ENCODE assay signal across 8 cellular contexts in the genomic region with DNA sequence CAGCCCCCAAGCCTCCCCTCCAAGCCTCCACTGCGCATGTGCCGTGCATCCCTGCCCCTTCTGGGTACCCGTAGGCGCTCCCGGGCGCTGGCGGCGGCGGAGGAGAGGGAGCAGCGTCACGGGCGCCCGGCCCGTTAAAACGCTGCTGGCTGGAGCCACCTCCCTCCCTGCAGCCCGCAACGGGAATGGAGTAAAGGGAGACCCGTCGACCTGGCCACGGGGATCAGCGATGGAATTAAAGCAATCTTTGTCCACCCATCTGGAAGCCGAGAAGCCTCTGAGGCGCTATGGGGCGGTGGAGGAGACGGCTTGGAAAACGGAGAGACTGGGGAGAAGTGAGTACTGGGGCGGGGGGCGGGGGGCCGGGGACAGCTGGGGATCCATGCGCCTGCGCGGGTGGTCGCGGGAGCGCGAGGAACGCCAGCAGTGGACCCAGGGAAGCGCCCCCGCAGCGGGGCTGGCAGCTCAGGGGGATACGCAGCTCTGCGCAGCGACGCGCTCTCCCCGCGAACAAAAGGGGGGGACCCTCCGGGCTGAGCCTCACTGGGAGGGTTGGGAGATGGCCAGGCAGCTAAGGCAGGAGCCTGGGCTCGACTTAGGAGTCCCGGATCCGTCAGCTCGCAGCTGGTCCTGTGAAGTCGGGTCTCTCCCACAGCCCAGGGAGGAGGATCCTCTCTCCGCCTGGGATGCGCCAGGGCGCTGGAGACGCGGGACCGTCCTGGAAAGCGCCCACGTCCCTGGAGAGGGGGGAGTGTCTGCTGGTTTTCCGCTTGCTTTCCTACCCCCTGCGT. TPM values are rescaled to one million over a fixed set of nuclear protein-coding genes. Genes with fewer than 3 reads are reported as not detected.
DNase-seq lines count a peak whose midpoint lies in the region; ATAC-seq and TF ChIP-seq lines count a peak whose summit lies in the region.

A gene (plus strand): TSS at position 164 of the 791 bp plus-strand sequence. CDS start 66 bp downstream, at position 230.

- no peak for TF ChIP-seq CTCF in lower leg skin (IDR thresholded peaks at IDR 0.05)

- no peaks in the 10 kb centered on the region for H3K9me3 Mint-ChIP-seq in CD4-positive, alpha-beta memory T cell
- H3K9me3 Mint-ChIP-seq in activated CD8-positive, alpha-beta memory T cell treated with anti-CD3 and anti-CD28 coated beads, Interleukin-2, amount 10 ng/mL, durations not matched to agents 7 days and 5 days (ENCODE audit: low read depth): no peaks in the 10 kb centered on the region

- no peaks in the 10 kb centered on the region for H3K9me3 ChIP-seq in CD4-positive, alpha-beta memory T cell (ENCODE audit: control insufficient read depth in 1 of 2, low read length in 2 of 2)

- no peaks in the 10 kb centered on the region for H3K27me3 ChIP-seq in CD4-positive, alpha-beta memory T cell (ENCODE audit: insufficient read depth, low read length)

- CTCF ChIA-PET in CD4-positive, alpha-beta memory T cell (lab: Charles Lee; ENCODE audit: partially characterized antibody): no interaction called here
- CTCF ChIA-PET in activated CD8-positive, alpha-beta memory T cell treated with anti-CD3 and anti-CD28 coated beads, Interleukin-2, amount 10 ng/mL, durations not matched to agents 7 days and 5 days (lab: Charles Lee): interaction anchor here (1.3 kb wide), 1 partner anchor 9 kb away, joined by 3 read pairs; no protein-coding TSS in a partner anchor

- peak in 4 of 5 donors; percentile 21 to 33 (median 28) for DNase-seq in CD4-positive, alpha-beta memory T cell
- peak; percentile 61 for DNase-seq in NCI-H1417 treated with DMSO at 0.1 percent for 48 hours (lab: John Stamatoyannopoulos, UW)
- DNase-seq in activated CD8-positive, alpha-beta memory T cell treated with anti-CD3 and anti-CD28 coated beads, Interleukin-2, amount 10 ng/mL, durations not matched to agents 7 days and 5 days: peak; percentile 70
- peak; percentile 13 for DNase-seq in effector CD4-positive, alpha-beta T cell
- DNase-seq in lower leg skin (ENCODE audit: low spot score in 2 of 2): peak in 1 of 2 donors; percentile 92
- DNase-seq in stimulated activated CD4-positive, alpha-beta T cell treated with anti-CD3 and anti-CD28 coated beads, Interleukin-2, amount 100 ng/mL, for 4 hours (ENCODE audit: low read depth): peak; percentile 37

- intact Hi-C loops in CD4-positive, alpha-beta memory T cell (cut with micrococcal nuclease): no loop called here
- intact Hi-C loops in lower leg skin (cut with DNase I; ENCODE audit: low total_unique reads): no loop called here

- 0% methylated on average over 46 to 63 of the region's 63 CpGs for WGBS in lower leg skin, 2 donors

- peaks cover 12% of the 10 kb centered on the region for H3K4me1 ChIP-seq in CD4-positive, alpha-beta memory T cell (ENCODE audit: insufficient read depth, low read length)

- no peaks in the 10 kb centered on the region for H3K36me3 Mint-ChIP-seq in CD4-positive, alpha-beta memory T cell
- no peaks in the 10 kb centered on the region for H3K36me3 Mint-ChIP-seq in activated CD8-positive, alpha-beta memory T cell treated with anti-CD3 and anti-CD28 coated beads, Interleukin-2, amount 10 ng/mL, durations not matched to agents 7 days and 5 days

- peak; percentile 90 for ATAC-seq in activated CD8-positive, alpha-beta memory T cell treated with anti-CD3 and anti-CD28 coated beads, Interleukin-2, amount 10 ng/mL, durations not matched to agents 7 days and 5 days
- no peak for ATAC-seq in GM21723 (IDR thresholded peaks at IDR 0.05; ENCODE audit: unreplicated experiment)
- ATAC-seq in HG03565 (IDR thresholded peaks at IDR 0.05; ENCODE audit: unreplicated experiment): no peak

- no peaks in the 10 kb centered on the region for H3K36me3 ChIP-seq in CD4-positive, alpha-beta memory T cell (ENCODE audit: insufficient read depth, low read length)

- H3K4me1 Mint-ChIP-seq in CD4-positive, alpha-beta memory T cell: peaks cover 11 to 12% (median 11%) of the 10 kb centered on the region in 4 donors
- peaks cover 13% of the 10 kb centered on the region for H3K4me1 Mint-ChIP-seq in activated CD8-positive, alpha-beta memory T cell treated with anti-CD3 and anti-CD28 coated beads, Interleukin-2, amount 10 ng/mL, durations not matched to agents 7 days and 5 days

- TF ChIP-seq POLR2A in lower leg skin (IDR thresholded peaks at IDR 0.05): no peak

- H3K27ac Mint-ChIP-seq in CD4-positive, alpha-beta memory T cell: peak within 1 kb of the TSS in 1 of 7 donors; percentile 35
- no peak within 1 kb of the TSS for H3K27ac Mint-ChIP-seq in activated CD8-positive, alpha-beta memory T cell treated with anti-CD3 and anti-CD28 coated beads, Interleukin-2, amount 10 ng/mL, durations not matched to agents 7 days and 5 days

- peak within 1 kb of the TSS in 1 of 2 donors; percentile 49 for H3K4me3 ChIP-seq in CD4-positive, alpha-beta memory T cell (ENCODE audit: low read length in 2 of 2)
- H3K4me3 ChIP-seq in lower leg skin (ENCODE audit: low read depth, poor library complexity, severe bottlenecking): peak within 1 kb of the TSS; percentile 50

- H3K4me3 Mint-ChIP-seq in CD4-positive, alpha-beta memory T cell: peak within 1 kb of the TSS; percentile 73 to 85 (median 76)
- peak within 1 kb of the TSS; percentile 75 for H3K4me3 Mint-ChIP-seq in activated CD8-positive, alpha-beta memory T cell treated with anti-CD3 and anti-CD28 coated beads, Interleukin-2, amount 10 ng/mL, durations not matched to agents 7 days and 5 days

- no peak within 1 kb of the TSS for H3K27ac ChIP-seq in CD4-positive, alpha-beta memory T cell (ENCODE audit: low read depth, low read length)

- POLR2A ChIA-PET in CD4-positive, alpha-beta memory T cell (lab: Charles Lee; ENCODE audit: partially characterized antibody): no interaction called here

- peaks cover 7 to 22% of the 10 kb centered on the region in 2 donors for H3K27me3 Mint-ChIP-seq in CD4-positive, alpha-beta memory T cell
- peaks cover 25% of the 10 kb centered on the region for H3K27me3 Mint-ChIP-seq in activated CD8-positive, alpha-beta memory T cell treated with anti-CD3 and anti-CD28 coated beads, Interleukin-2, amount 10 ng/mL, durations not matched to agents 7 days and 5 days

RNA-seq across cellular contexts. Expression of the gene that starts here (rescaled TPM):
- total RNA-seq in CD4-positive, alpha-beta memory T cell: 1 to 10 TPM; 3.6 to 4.0 TPM
- polyA plus RNA-seq in CD4-positive, alpha-beta memory T cell: 1 to 10 TPM in 1 of 2 donors, under 1 TPM in 1; 0.43 to 1.7 TPM
- total RNA-seq in activated CD8-positive, alpha-beta memory T cell treated with anti-CD3 and anti-CD28 coated beads, Interleukin-2, amount 10 ng/mL, durations not matched to agents 7 days and 5 days: 10 to 100 TPM in 1 of 2 experiments, 1 to 10 TPM in 1; 4.5 to 11.9 TPM
- 10 to 100 TPM in 2 of 4 donors, 1 to 10 TPM in 2; 7.4 to 20.4 (median 10.6) TPM for total RNA-seq in lower leg skin
